Comparison of ENCODE assay signal across 24 cellular contexts in genomic region chr12:126547905-126548304, GRCh38.
"Had no signal": no experiment of that assay in that cellular context is flagged by ENCODE, and none has a peak within 500 bp of the region (broad histone marks: within the 10 kb centered on the region; RNA-seq: fewer than 3 reads in every experiment).

No MANE protein-coding gene starts in this region.

- H3K36me3 ChIP-seq: ascending aorta, transverse colon had no signal

- ATAC-seq: activated CD8-positive, alpha-beta memory T cell treated with anti-CD3 and anti-CD28 coated beads, Interleukin-2, amount 10 ng/mL, durations not matched to agents 7 days and 5 days; activated CD8-positive, alpha-beta T cell treated with anti-CD3 and anti-CD28 coated beads for 36 hours; activated naive CD4-positive, alpha-beta T cell treated with anti-CD3 and anti-CD28 coated beads, Interleukin-2, amount 50 U/mL, for 72 hours; foreskin keratinocyte; left colon; sciatic nerve; stimulated activated naive B cell treated with anti-CD40 and anti-IgM and Interleukin-4, amounts not matched to agents 10 μg/mL and 1 μg/mL and 100 μg/mL, for 72 hours; T-helper 17 cell had no signal

- H3K4me3 Mint-ChIP-seq: activated CD8-positive, alpha-beta memory T cell treated with anti-CD3 and anti-CD28 coated beads, Interleukin-2, amount 10 ng/mL, durations not matched to agents 7 days and 5 days; activated CD8-positive, alpha-beta T cell treated with anti-CD3 and anti-CD28 coated beads for 36 hours; memory B cell; naive B cell; neural crest cell; stimulated activated naive B cell treated with anti-CD40 and anti-IgM and Interleukin-4, amounts not matched to agents 10 μg/mL and 1 μg/mL and 100 μg/mL, for 72 hours; T-helper 17 cell had no signal

- H3K9me3 ChIP-seq: ascending aorta, transverse colon had no signal

- H3K27ac ChIP-seq: ascending aorta, foreskin keratinocyte, transverse colon had no signal

- H3K27ac Mint-ChIP-seq: activated CD8-positive, alpha-beta memory T cell treated with anti-CD3 and anti-CD28 coated beads, Interleukin-2, amount 10 ng/mL, durations not matched to agents 7 days and 5 days; activated CD8-positive, alpha-beta T cell treated with anti-CD3 and anti-CD28 coated beads for 36 hours; memory B cell; naive B cell; stimulated activated naive B cell treated with anti-CD40 and anti-IgM and Interleukin-4, amounts not matched to agents 10 μg/mL and 1 μg/mL and 100 μg/mL, for 72 hours; T-helper 17 cell had no signal

- DNase-seq: activated CD4-positive, alpha-beta T cell treated with anti-CD3 and anti-CD28 coated beads for 48 hours; activated CD4-positive, CD25-positive, alpha-beta regulatory T cell; activated CD8-positive, alpha-beta memory T cell treated with anti-CD3 and anti-CD28 coated beads, Interleukin-2, amount 10 ng/mL, durations not matched to agents 7 days and 5 days; activated CD8-positive, alpha-beta T cell treated with anti-CD3 and anti-CD28 coated beads for 36 hours; activated gamma-delta T cell; activated T-cell treated with anti-CD3 and anti-CD28 coated beads for 4 hours; central memory CD4-positive, alpha-beta T cell; dermis blood vessel endothelial cell; effector CD8-positive, alpha-beta T cell; erythroblast; foreskin keratinocyte; left colon; naive B cell; posterior cingulate gyrus; stimulated activated CD4-positive, alpha-beta T cell treated with anti-CD3 and anti-CD28 coated beads, Interleukin-2, amount 100 ng/mL, for 48 hours; stimulated activated CD8-positive, alpha-beta memory T cell treated with anti-CD3 and anti-CD28 coated beads, Interleukin-4, amount 100 ng/mL, for 48 hours; stimulated activated naive B cell treated with anti-CD40 and anti-IgM and Interleukin-4, amounts not matched to agents 10 μg/mL and 1 μg/mL and 100 μg/mL, for 72 hours; T-helper 17 cell; transverse colon had no signal

- H3K36me3 Mint-ChIP-seq: activated CD8-positive, alpha-beta memory T cell treated with anti-CD3 and anti-CD28 coated beads, Interleukin-2, amount 10 ng/mL, durations not matched to agents 7 days and 5 days; activated naive CD4-positive, alpha-beta T cell treated with anti-CD3 and anti-CD28 coated beads, Interleukin-2, amount 50 U/mL, for 72 hours; memory B cell; naive B cell; stimulated activated naive B cell treated with anti-CD40 and anti-IgM and Interleukin-4, amounts not matched to agents 10 μg/mL and 1 μg/mL and 100 μg/mL, for 72 hours had no signal

- H3K4me3 ChIP-seq: ascending aorta, transverse colon had no signal

- H3K27me3 Mint-ChIP-seq: activated CD8-positive, alpha-beta memory T cell treated with anti-CD3 and anti-CD28 coated beads, Interleukin-2, amount 10 ng/mL, durations not matched to agents 7 days and 5 days; activated CD8-positive, alpha-beta T cell treated with anti-CD3 and anti-CD28 coated beads for 36 hours; memory B cell; naive B cell; stimulated activated naive B cell treated with anti-CD40 and anti-IgM and Interleukin-4, amounts not matched to agents 10 μg/mL and 1 μg/mL and 100 μg/mL, for 72 hours; T-helper 17 cell had no signal

- H3K4me1 ChIP-seq: ascending aorta, foreskin keratinocyte, transverse colon had no signal

- H3K27me3 ChIP-seq: ascending aorta, foreskin keratinocyte, transverse colon had no signal

- H3K9me3 Mint-ChIP-seq: activated CD8-positive, alpha-beta T cell treated with anti-CD3 and anti-CD28 coated beads for 36 hours had no signal

- H3K4me1 Mint-ChIP-seq: activated CD8-positive, alpha-beta memory T cell treated with anti-CD3 and anti-CD28 coated beads, Interleukin-2, amount 10 ng/mL, durations not matched to agents 7 days and 5 days; memory B cell; naive B cell; neural crest cell; stimulated activated naive B cell treated with anti-CD40 and anti-IgM and Interleukin-4, amounts not matched to agents 10 μg/mL and 1 μg/mL and 100 μg/mL, for 72 hours; T-helper 17 cell had no signal
